1 cellular context compared by ENCODE assay signal in genomic region chr1:187203257-187203656, GRCh38.
TF ChIP-seq lines count a peak whose summit lies in the region.

No MANE protein-coding gene starts in this region.

TF ChIP-seq in SK-N-SH, 30 proteins besides CTCF, POLR2A, EP300 and RAD21 (continued from another document):
- no peak for TF ChIP-seq REST (IDR thresholded peaks at IDR 0.05; ENCODE audit: low read depth, low read length)
- TF ChIP-seq TEAD4 (IDR thresholded peaks at IDR 0.05; ENCODE audit: borderline replicate concordance, insufficient read depth), result no peak
- TF ChIP-seq PBX3 (IDR thresholded peaks at IDR 0.05), result peak; percentile 63
- TF ChIP-seq SMC3 (IDR thresholded peaks at IDR 0.05; ENCODE audit: low read depth, low read length), result no peak
- TF ChIP-seq CHD2 (IDR thresholded peaks at IDR 0.05; ENCODE audit: low read length, partially characterized antibody), result no peak
- TF ChIP-seq SIN3A (IDR thresholded peaks at IDR 0.05; ENCODE audit: borderline replicate concordance, low read depth, low read length), result no peak
TF ChIP-seq in SK-N-SH: peak in this region for 4.
